Comparison of ENCODE assay signal across 1 cellular context in the genomic region with DNA sequence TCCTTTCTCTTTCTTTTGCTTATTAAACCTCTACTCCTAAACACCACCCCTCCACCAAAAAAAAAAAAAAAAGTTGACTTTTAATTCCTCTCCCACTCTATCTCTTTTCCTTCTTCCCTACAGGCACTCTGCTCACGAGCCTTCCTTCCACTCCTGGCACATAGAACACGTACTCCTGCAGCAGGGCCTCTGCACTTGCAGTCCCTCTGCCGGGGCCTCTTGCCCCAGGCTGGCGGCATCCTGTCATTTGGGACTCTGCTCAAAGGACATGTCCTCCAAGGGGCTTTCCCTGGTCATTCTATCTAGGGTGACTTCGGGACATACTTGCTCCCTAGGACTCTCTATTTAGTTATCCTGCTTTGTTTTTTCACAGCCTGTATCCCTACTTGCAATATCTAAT.
TF ChIP-seq lines count a peak whose summit lies in the region.

No MANE protein-coding gene starts in this region.

TF ChIP-seq in GM23338, 12 proteins besides CTCF, POLR2A, EP300 and RAD21:
- no peak for TF ChIP-seq EZH2 (IDR thresholded peaks at IDR 0.05; ENCODE audit: low read depth, unreplicated experiment)
TF ChIP-seq in GM23338: peak in this region for 0.
